ENCODE assay signal across 11 cellular contexts in the genomic region with DNA sequence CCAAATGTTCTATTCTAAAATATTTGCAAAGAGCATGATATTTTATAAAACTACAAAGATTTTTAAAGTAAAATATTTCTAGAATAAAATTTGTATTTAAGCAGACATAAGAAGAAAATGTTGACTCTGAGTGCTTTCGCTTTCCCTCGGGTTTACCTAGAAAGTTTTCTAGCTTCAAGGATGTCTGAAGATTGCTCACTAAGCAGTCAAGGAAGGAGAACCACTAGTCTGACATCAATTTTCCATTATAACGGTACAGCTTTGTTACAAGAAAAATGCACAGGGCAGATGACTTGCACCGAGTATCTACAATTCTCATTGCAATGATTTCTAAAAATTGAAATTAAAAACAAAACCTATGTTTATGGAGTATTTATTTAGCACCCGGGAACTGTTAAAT. TPM values are rescaled to one million over a fixed set of nuclear protein-coding genes. Genes with fewer than 3 reads are reported as not detected.
A peak's percentile ranks its signal among the peaks of the same experiment; 100 is the strongest.
DNase-seq lines count a peak whose midpoint lies in the region; ATAC-seq, FAIRE-seq and TF ChIP-seq lines count a peak whose summit lies in the region.
"Had no signal": no experiment of that assay in that cellular context is flagged by ENCODE, and none has a peak within 500 bp of the region (broad histone marks: within the 10 kb centered on the region; RNA-seq: fewer than 3 reads in every experiment).

No MANE protein-coding gene starts in this region.

- no peaks in the 10 kb centered on the region for H3K27me3 Mint-ChIP-seq in stimulated activated naive CD8-positive, alpha-beta T cell treated with anti-CD3 and anti-CD28 coated beads, Interleukin-15, amount 100 ng/mL, for 72 hours

- H3K27me3 ChIP-seq in OCI-LY3 (ENCODE audit: low read depth, low read length), result peaks cover 74% of the 10 kb centered on the region

- ATAC-seq in HG02588 (IDR thresholded peaks at IDR 0.05; ENCODE audit: unreplicated experiment), result peak; percentile 60
- ATAC-seq in stimulated activated naive CD8-positive, alpha-beta T cell treated with anti-CD3 and anti-CD28 coated beads, Interleukin-15, amount 100 ng/mL, for 72 hours, result peak; percentile 90

- H3K36me3 ChIP-seq in OCI-LY3 (replicated peaks; ENCODE audit: low read depth, low read length) (no peaks in the 10 kb centered on the region), kidney (ENCODE audit: control insufficient read depth in 1 of 2, insufficient read depth in 2 of 2, low read length in 2 of 2) (no peaks in the 10 kb centered on the region)

- H4K20me1 ChIP-seq in OCI-LY3 (ENCODE audit: insufficient read depth, low read length), result no peaks in the 10 kb centered on the region

- no peaks in the 10 kb centered on the region for H3K9me3 Mint-ChIP-seq in stimulated activated naive CD8-positive, alpha-beta T cell treated with anti-CD3 and anti-CD28 coated beads, Interleukin-15, amount 100 ng/mL, for 72 hours

- H3K9ac ChIP-seq in OCI-LY3 (ENCODE audit: low read length) (no peak overlapping the region), kidney (ENCODE audit: low read length in 2 of 2) (no peak overlapping the region)

- TF ChIP-seq CTCF in OCI-LY3 (IDR thresholded peaks at IDR 0.05; ENCODE audit: low read depth, low read length) (no peak), kidney (IDR thresholded peaks at IDR 0.05; ENCODE audit: borderline replicate concordance, extremely low read depth, insufficient read depth) (no peak)

- H3K27ac Mint-ChIP-seq in stimulated activated naive CD8-positive, alpha-beta T cell treated with anti-CD3 and anti-CD28 coated beads, Interleukin-15, amount 100 ng/mL, for 72 hours, result peak overlapping the region; percentile 34 to 97

- no peaks in the 10 kb centered on the region for H3K79me2 ChIP-seq in OCI-LY3 (ENCODE audit: low read length)

- H3K4me2 ChIP-seq in OCI-LY3 (ENCODE audit: low read length), result peak overlapping the region; percentile 24

- no peak overlapping the region for H3K27ac ChIP-seq in OCI-LY3 (ENCODE audit: low read length)
- no peak overlapping the region for H3K27ac ChIP-seq in kidney (ENCODE audit: low read depth in 2 of 2, low read length in 2 of 2)

- intact Hi-C loops in kidney (cut with DNase I), result no loop called here

- DNase-seq in stimulated activated CD4-positive, alpha-beta T cell treated with anti-CD3 and anti-CD28 coated beads, Interleukin-4, amount 100 ng/mL, for 24 hours, result peak; percentile 26
- DNase-seq in stimulated activated CD4-positive, alpha-beta T cell treated with anti-CD3 and anti-CD28 coated beads, Interleukin-2, amount 100 ng/mL, for 48 hours, result no peak
- no peak for DNase-seq in stimulated activated naive CD8-positive, alpha-beta T cell treated with anti-CD3 and anti-CD28 coated beads, Interleukin-15, amount 100 ng/mL, for 72 hours
- DNase-seq in kidney (no peak), NOMO-1 treated with dmso at 0.1 percent for 144 hours (lab: John Stamatoyannopoulos, UW; ENCODE audit: unreplicated experiment) (no peak), NCI-H2029 (lab: John Stamatoyannopoulos, UW) (no peak)
- DNase-seq: activated effector memory CD4-positive, alpha-beta T cell treated with Interleukin-2 at 50 U/mL for 16 hours; H7 had no signal

- H3K4me1 ChIP-seq in OCI-LY3 (ENCODE audit: low read length) (peaks cover 10% of the 10 kb centered on the region), kidney (ENCODE audit: control insufficient read depth in 1 of 2, insufficient read depth in 1 of 2, low read depth in 1 of 2, low read length in 2 of 2) (no peaks in the 10 kb centered on the region)

- H3K9me3 ChIP-seq in OCI-LY3 (ENCODE audit: insufficient read depth, low read length), result no peaks in the 10 kb centered on the region
- no peaks in the 10 kb centered on the region for H3K9me3 ChIP-seq in kidney (ENCODE audit: control insufficient read depth in 1 of 2, low read length in 2 of 2)

- H3K4me1 Mint-ChIP-seq in stimulated activated naive CD8-positive, alpha-beta T cell treated with anti-CD3 and anti-CD28 coated beads, Interleukin-15, amount 100 ng/mL, for 72 hours, result peaks cover 64% of the 10 kb centered on the region

- peak overlapping the region; percentile 57 to 72 for H3K4me3 Mint-ChIP-seq in stimulated activated naive CD8-positive, alpha-beta T cell treated with anti-CD3 and anti-CD28 coated beads, Interleukin-15, amount 100 ng/mL, for 72 hours

- FAIRE-seq in kidney (lab: Jason Lieb, UNC), result no peak

- no peak overlapping the region for H2AFZ ChIP-seq in OCI-LY3 (ENCODE audit: low read depth, low read length)

- H3K4me3 ChIP-seq in OCI-LY3 (ENCODE audit: low read length), result no peak overlapping the region
- no peak overlapping the region for H3K4me3 ChIP-seq in kidney (ENCODE audit: low read length in 2 of 2)

RNA-seq across cellular contexts. Expression of a gene that starts 14.2 kb away (rescaled TPM):
- not detected for total RNA-seq in kidney
- not detected for polyA plus RNA-seq in kidney (ENCODE audit: insufficient read depth, low read depth, low replicate concordance)
- total RNA-seq: H7 had no signal
- polyA plus RNA-seq: BJ had no signal

RNA-seq across cellular contexts. Expression of a gene that starts 23.2 kb away (rescaled TPM):
- 77.2 TPM for total RNA-seq in kidney
- polyA plus RNA-seq in kidney (ENCODE audit: insufficient read depth, low read depth, low replicate concordance), result 35.8 TPM

RNA-seq across cellular contexts. Expression of a gene that starts 47.5 kb away (rescaled TPM):
- 13.7 TPM for total RNA-seq in kidney
- polyA plus RNA-seq in kidney (ENCODE audit: insufficient read depth, low read depth, low replicate concordance), result 6.6 TPM

RNA-seq across cellular contexts. Expression of a gene that starts 48.5 kb away (rescaled TPM):
- total RNA-seq in kidney, result not detected
- not detected for polyA plus RNA-seq in kidney (ENCODE audit: insufficient read depth, low read depth, low replicate concordance)
- total RNA-seq: H7 had no signal
- polyA plus RNA-seq: BJ had no signal
